In genomic region chr11:102780491-102780918, GRCh38 we compare ENCODE assay signal across 9 cellular contexts. TPM values are rescaled to one million over a fixed set of nuclear protein-coding genes. Genes with fewer than 3 reads are reported as not detected.
DNase-seq lines count a peak whose midpoint lies in the region; ATAC-seq and TF ChIP-seq lines count a peak whose summit lies in the region.
"Had no signal": no experiment of that assay in that cellular context is flagged by ENCODE, and none has a peak within 500 bp of the region (broad histone marks: within the 10 kb centered on the region; RNA-seq: fewer than 3 reads in every experiment).

Gene MMP10, minus strand, starts transcription at chr11:102780628. Its CDS starts 37 bp downstream, at chr11:102780591.

- H3K4me3 ChIP-seq in fibroblast of mammary gland (ENCODE audit: control insufficient read depth, low read depth, low read length) (no peak within 1 kb of the TSS), transverse colon (no peak within 1 kb of the TSS)

- no peaks in the 10 kb centered on the region for H3K36me3 ChIP-seq in transverse colon

- H3K27ac Mint-ChIP-seq in activated T-cell treated with anti-CD3 and anti-CD28 coated beads, Interleukin-2, amount 50 U/mL, for 72 hours, result no peak within 1 kb of the TSS
- H3K27ac Mint-ChIP-seq: T-helper 17 cell had no signal

- peaks cover 23% of the 10 kb centered on the region for H3K27me3 Mint-ChIP-seq in activated T-cell treated with anti-CD3 and anti-CD28 coated beads, Interleukin-2, amount 50 U/mL, for 72 hours (ENCODE audit: low read depth)
- H3K27me3 Mint-ChIP-seq in activated T-cell treated with anti-CD3 and anti-CD28 coated beads, Interleukin-2, amount 50 U/mL, for 4 hours (ENCODE audit: low read depth), result peaks cover 5% of the 10 kb centered on the region

- in situ Hi-C loops in transverse colon (cut with MboI; ENCODE audit: low pct_ligation_motif_present in 1 of 4, low pct_unique_long_range_greater_than_20kb in 1 of 4, low sequenced_read_pairs in 3 of 4), result no loop called here

- H3K4me3 Mint-ChIP-seq in activated T-cell treated with anti-CD3 and anti-CD28 coated beads, Interleukin-2, amount 50 U/mL, for 72 hours, result no peak within 1 kb of the TSS
- H3K4me3 Mint-ChIP-seq in activated T-cell treated with anti-CD3 and anti-CD28 coated beads, Interleukin-2, amount 50 U/mL, for 4 hours, result no peak within 1 kb of the TSS
- H3K4me3 Mint-ChIP-seq: T-helper 17 cell had no signal

- ATAC-seq in activated T-cell treated with anti-CD3 and anti-CD28 coated beads, Interleukin-2, amount 50 U/mL, for 72 hours (replicated peaks in 1 of 2), result peak; percentile 63 to 66
- no peak for ATAC-seq in activated T-cell treated with anti-CD3 and anti-CD28 coated beads, Interleukin-2, amount 50 U/mL, for 4 hours
- ATAC-seq in GM19324 (IDR thresholded peaks at IDR 0.05; ENCODE audit: low FRiP score, unreplicated experiment) (no peak), GM19023 (IDR thresholded peaks at IDR 0.05; ENCODE audit: unreplicated experiment) (no peak)
- ATAC-seq: T-helper 17 cell had no signal

- H3K27me3 ChIP-seq in transverse colon, result no peaks in the 10 kb centered on the region

- peak; percentile 70 for TF ChIP-seq CTCF in fibroblast of mammary gland (conservative IDR thresholded peaks at IDR 0.05; ENCODE audit: control insufficient read depth, insufficient read depth, low read depth, low read length)
- TF ChIP-seq CTCF in transverse colon (IDR thresholded peaks at IDR 0.05), result peak in 3 of 5 experiments; percentile 16 to 28 (median 21)

- no peaks in the 10 kb centered on the region for H3K9me3 ChIP-seq in transverse colon

- no peaks in the 10 kb centered on the region for H3K9me3 Mint-ChIP-seq in activated T-cell treated with anti-CD3 and anti-CD28 coated beads, Interleukin-2, amount 50 U/mL, for 72 hours
- H3K9me3 Mint-ChIP-seq in activated T-cell treated with anti-CD3 and anti-CD28 coated beads, Interleukin-2, amount 50 U/mL, for 4 hours, result no peaks in the 10 kb centered on the region

- no peaks in the 10 kb centered on the region for H3K4me1 ChIP-seq in transverse colon

- TF ChIP-seq EP300 in transverse colon (IDR thresholded peaks at IDR 0.05; ENCODE audit: low read depth), result no peak

- no peaks in the 10 kb centered on the region for H3K4me1 Mint-ChIP-seq in activated T-cell treated with anti-CD3 and anti-CD28 coated beads, Interleukin-2, amount 50 U/mL, for 72 hours (ENCODE audit: low read depth)
- H3K4me1 Mint-ChIP-seq in activated T-cell treated with anti-CD3 and anti-CD28 coated beads, Interleukin-2, amount 50 U/mL, for 4 hours (ENCODE audit: low read depth), result no peaks in the 10 kb centered on the region
- H3K4me1 Mint-ChIP-seq: T-helper 17 cell had no signal

- 10 to 18% methylated on average over 2 of the region's 2 CpGs for WGBS in transverse colon (ENCODE audit: low coverage in 1 of 2), 2 donors

- no peak within 1 kb of the TSS for H3K27ac ChIP-seq in transverse colon

- intact Hi-C loops in transverse colon (cut with DNase I; ENCODE audit: low total_unique reads), result no loop called here

- TF ChIP-seq POLR2A in transverse colon (IDR thresholded peaks at IDR 0.05), result no peak

- H3K36me3 Mint-ChIP-seq in activated T-cell treated with anti-CD3 and anti-CD28 coated beads, Interleukin-2, amount 50 U/mL, for 72 hours (ENCODE audit: insufficient read depth in 2 of 2), result no peaks in the 10 kb centered on the region
- no peaks in the 10 kb centered on the region for H3K36me3 Mint-ChIP-seq in activated T-cell treated with anti-CD3 and anti-CD28 coated beads, Interleukin-2, amount 50 U/mL, for 4 hours (ENCODE audit: insufficient read depth)

- no peak for DNase-seq in activated T-cell treated with anti-CD3 and anti-CD28 coated beads, Interleukin-2, amount 50 U/mL, for 72 hours
- DNase-seq in activated T-cell treated with anti-CD3 and anti-CD28 coated beads, Interleukin-2, amount 50 U/mL, for 4 hours, result no peak
- DNase-seq in NCI-H774 (lab: John Stamatoyannopoulos, UW), result peak; percentile 42
- DNase-seq in fibroblast of mammary gland (ENCODE audit: low read depth), result peak; percentile 74
- DNase-seq in transverse colon, result no peak
- DNase-seq in ecto neural progenitor cell (ENCODE audit: low spot score), result no peak
- DNase-seq: T-helper 17 cell had no signal

RNA-seq across cellular contexts. Expression of gene MMP10, which starts in this region (rescaled TPM):
- total RNA-seq in activated T-cell treated with anti-CD3 and anti-CD28 coated beads, Interleukin-2, amount 50 U/mL, for 72 hours, result 1 to 10 TPM in 1 of 2 donors, not detected in 1; 1.2 TPM
- under 1 TPM in 1 of 3 donors, not detected in 2; 0.42 TPM for total RNA-seq in activated T-cell treated with anti-CD3 and anti-CD28 coated beads, Interleukin-2, amount 50 U/mL, for 4 hours
- under 1 TPM in 1 of 4 donors, not detected in 3; 0.48 TPM for total RNA-seq in transverse colon
- total RNA-seq: T-helper 17 cell had no signal

Comparison
In these comparisons a context has a peak if more than half of its experiments do, and no peak if none do; other contexts are left out.
1. ATAC-seq: peak in activated T-cell treated with anti-CD3 and anti-CD28 coated beads, Interleukin-2, amount 50 U/mL, for 72 hours (2 of 2); none in activated T-cell treated with anti-CD3 and anti-CD28 coated beads, Interleukin-2, amount 50 U/mL, for 4 hours (0 of 2), GM19324 (single experiment) and GM19023 (single experiment).
2. DNase-seq: peak in NCI-H774 (single experiment) and fibroblast of mammary gland (single experiment); none in activated T-cell treated with anti-CD3 and anti-CD28 coated beads, Interleukin-2, amount 50 U/mL, for 72 hours (0 of 2), activated T-cell treated with anti-CD3 and anti-CD28 coated beads, Interleukin-2, amount 50 U/mL, for 4 hours (single experiment), transverse colon (single experiment) and ecto neural progenitor cell (single experiment).